ENCODE assay signal across 17 cellular contexts in the genomic region with DNA sequence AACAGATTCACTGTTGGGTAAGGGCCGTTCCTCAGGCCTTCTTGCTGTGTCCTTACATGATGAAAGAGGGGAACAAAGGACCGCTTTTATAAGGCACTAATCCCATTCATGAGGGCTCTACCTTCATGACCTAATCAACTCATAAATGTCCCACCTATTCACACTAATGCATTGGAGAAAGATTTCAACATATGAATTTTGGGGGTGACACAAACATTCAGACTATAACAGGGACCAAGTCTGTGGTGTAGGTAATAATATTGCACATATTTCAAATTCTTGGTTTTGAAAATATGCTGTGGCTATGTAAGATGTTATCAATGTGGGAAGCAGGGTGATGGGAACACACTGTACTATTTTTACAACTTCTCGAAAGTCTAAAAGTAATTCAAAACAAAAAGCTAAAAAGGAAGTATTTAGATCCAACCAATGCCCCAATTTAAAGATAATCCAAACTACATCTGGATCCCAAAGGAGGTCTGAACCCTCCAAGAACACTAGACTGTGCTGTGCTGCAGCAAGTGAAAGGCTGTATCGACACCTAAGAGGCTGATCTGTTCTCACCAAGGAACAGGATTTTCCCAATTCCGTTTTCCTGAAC.
A peak's percentile ranks its signal among the peaks of the same experiment; 100 is the strongest.
DNase-seq lines count a peak whose midpoint lies in the region; ATAC-seq, FAIRE-seq and TF ChIP-seq lines count a peak whose summit lies in the region.
"Had no signal": no experiment of that assay in that cellular context is flagged by ENCODE, and none has a peak within 500 bp of the region (broad histone marks: within the 10 kb centered on the region; RNA-seq: fewer than 3 reads in every experiment).

No MANE protein-coding gene starts in this region.

- H3K4me1 ChIP-seq in keratinocyte (ENCODE audit: control insufficient read depth, extremely low read depth, insufficient read depth, low read length) (peaks cover 21% of the 10 kb centered on the region), HepG2 (ENCODE audit: insufficient read depth, low read length) (no peaks in the 10 kb centered on the region; the same call in 1 of the 2 replicates)

- no TSS peak for BruUV-seq in HepG2 (replicated peaks; lab: Mats Ljungman, UMichigan)

- TF ChIP-seq EP300 in HepG2 (IDR thresholded peaks at IDR 0.05; ENCODE audit: low read depth in 2 of 2, low read length in 2 of 2), result no peak
- TF ChIP-seq EP300 in HepG2 (CRISPR knock-in tag; IDR thresholded peaks at IDR 0.05; ENCODE audit: borderline replicate concordance), result no peak

- peak overlapping the region; percentile 29 for H3K9ac ChIP-seq in keratinocyte (ENCODE audit: control insufficient read depth, extremely low read depth, insufficient read depth, low read length)
- H3K9ac ChIP-seq in HepG2 (ENCODE audit: insufficient read depth, low read depth, low read length), result no peak overlapping the region

- TF ChIP-seq POLR2A in HepG2 (IDR thresholded peaks at IDR 0.05; ENCODE audit: insufficient read depth in 1 of 2, low read depth in 2 of 2, low read length in 2 of 2), result no peak

- peak overlapping the region; percentile 42 for H2AFZ ChIP-seq in keratinocyte (ENCODE audit: control insufficient read depth, low read length)
- H2AFZ ChIP-seq in HepG2 (ENCODE audit: low read length), result no peak overlapping the region

- ATAC-seq in HG03139 (IDR thresholded peaks at IDR 0.05; ENCODE audit: unreplicated experiment), result no peak
- no peak for ATAC-seq in HepG2
- no peak for ATAC-seq in stimulated activated effector memory CD8-positive, alpha-beta T cell treated with anti-CD3 and anti-CD28 coated beads, Interleukin-12 subunit alpha, Interleukin-12 subunit beta, amount 100 ng/mL, for 72 hours
- ATAC-seq: Right ventricle myocardium inferior had no signal

- TF ChIP-seq RAD21 in HepG2 (CRISPR knock-in tag; IDR thresholded peaks at IDR 0.05), result no peak

- H3K4me3 Mint-ChIP-seq in stimulated activated effector memory CD8-positive, alpha-beta T cell treated with anti-CD3 and anti-CD28 coated beads, Interleukin-12 subunit alpha, Interleukin-12 subunit beta, amount 100 ng/mL, for 72 hours, result no peak overlapping the region
- H3K4me3 Mint-ChIP-seq: activated CD4-positive, alpha-beta T cell treated with anti-CD3 and anti-CD28 coated beads, Interleukin-2, amount 10 ng/mL, durations not matched to agents 24 days and 14 days; activated T-cell treated with anti-CD3 and anti-CD28 coated beads, Interleukin-2, amount 50 U/mL, for 24 hours; nephron progenitor cell had no signal

- no peaks in the 10 kb centered on the region for H3K9me1 ChIP-seq in keratinocyte (ENCODE audit: control insufficient read depth, extremely low read depth, insufficient read depth, low read length)

- H3K36me3 ChIP-seq in keratinocyte (ENCODE audit: control insufficient read depth in 2 of 2, extremely low read depth in 1 of 2, insufficient read depth in 2 of 2, low read length in 2 of 2) (no peaks in the 10 kb centered on the region), HepG2 (replicated peaks in 1 of 2; ENCODE audit: control insufficient read depth in 1 of 2, insufficient read depth in 2 of 2, low read length in 2 of 2) (no peaks in the 10 kb centered on the region)
- H3K36me3 ChIP-seq: right lobe of liver had no signal

- H3K9me3 ChIP-seq in keratinocyte (ENCODE audit: control insufficient read depth, low read depth, low read length) (no peaks in the 10 kb centered on the region), HepG2 (ENCODE audit: low read length) (no peaks in the 10 kb centered on the region)
- H3K9me3 ChIP-seq: right lobe of liver had no signal

- FAIRE-seq in keratinocyte (lab: Jason Lieb, UNC), result no peak
- FAIRE-seq in HepG2 (lab: Jason Lieb, UNC), result no peak

- no peaks in the 10 kb centered on the region for H3K36me3 Mint-ChIP-seq in stimulated activated effector memory CD8-positive, alpha-beta T cell treated with anti-CD3 and anti-CD28 coated beads, Interleukin-12 subunit alpha, Interleukin-12 subunit beta, amount 100 ng/mL, for 72 hours

- peak; percentile 69 for DNase-seq in AG10803 (ENCODE audit: low read depth)
- peak; percentile 66 for DNase-seq in LHCN-M2 (ENCODE audit: low read depth)
- DNase-seq in astrocyte of the spinal cord (ENCODE audit: low read depth, low spot score), result peak; percentile 71
- no peak for DNase-seq in keratinocyte (ENCODE audit: low read depth, low spot score)
- no peak for DNase-seq in activated effector memory CD4-positive, alpha-beta T cell treated with anti-CD3 and anti-CD28 coated beads, Interleukin-2, amount 50 U/mL, for 16 hours
- DNase-seq in HepG2 (ENCODE audit: low spot score), result no peak
- no peak for DNase-seq in stimulated activated effector memory CD8-positive, alpha-beta T cell treated with anti-CD3 and anti-CD28 coated beads, Interleukin-12 subunit alpha, Interleukin-12 subunit beta, amount 100 ng/mL, for 72 hours (ENCODE audit: low spot score in 2 of 2)
- DNase-seq: activated CD4-positive, alpha-beta T cell treated with anti-CD3 and anti-CD28 coated beads, Interleukin-2, amount 10 ng/mL, durations not matched to agents 24 days and 14 days; activated T-cell treated with anti-CD3 and anti-CD28 coated beads, Interleukin-2, amount 50 U/mL, for 24 hours; NCI-H2029; NCI-H748 treated with DMSO at 0.1 percent for 48 hours; nephron progenitor cell; right lobe of liver; stimulated activated naive CD4-positive, alpha-beta T cell had no signal

- H3K4me2 ChIP-seq in keratinocyte (ENCODE audit: control insufficient read depth, extremely low read depth, insufficient read depth, low read depth, low read length), result peak overlapping the region; percentile 79
- H3K4me2 ChIP-seq in HepG2 (ENCODE audit: low read depth, low read length), result no peak overlapping the region

- H4K20me1 ChIP-seq in keratinocyte (ENCODE audit: control insufficient read depth, extremely low read depth, insufficient read depth, low read length) (no peaks in the 10 kb centered on the region), HepG2 (ENCODE audit: insufficient read depth, low read length) (no peaks in the 10 kb centered on the region)

- intact Hi-C loops in HepG2 (cut with micrococcal nuclease; ENCODE audit: unreplicated experiment), result no loop called here

- in situ Hi-C loops in astrocyte of the spinal cord (cut with HindIII; ENCODE audit: low sequenced_read_pairs), result no loop called here
- in situ Hi-C loops in HepG2 (cut with HindIII; ENCODE audit: extremely low pct_ligation_motif_present, low pct_unique_long_range_greater_than_20kb), result no loop called here

- CTCF ChIA-PET in HepG2 (lab: Yijun Ruan, JAX; ENCODE audit: low intra/inter-chr PET ratio, low total read pairs), result no interaction called here

- 9% methylated on average over 5 of the region's 5 CpGs for WGBS in HepG2 (ENCODE audit: low lambda C conversion rate)

- POLR2A ChIA-PET in HepG2 (lab: Yijun Ruan, JAX), result no interaction called here

- H3K27me3 ChIP-seq in keratinocyte (ENCODE audit: control insufficient read depth, extremely low read depth, insufficient read depth, low read length), result no peaks in the 10 kb centered on the region
- peaks cover 0 to 2% of the 10 kb centered on the region in 2 experiments; a peak in 2 of 5 replicates for H3K27me3 ChIP-seq in HepG2 (ENCODE audit: control insufficient read depth in 1 of 2, insufficient read depth in 2 of 2, low read length in 2 of 2)
- H3K27me3 ChIP-seq: right lobe of liver had no signal

- no peaks in the 10 kb centered on the region for H3K79me2 ChIP-seq in keratinocyte (ENCODE audit: control insufficient read depth, insufficient read depth, low read length)
- no peaks in the 10 kb centered on the region for H3K79me2 ChIP-seq in HepG2 (ENCODE audit: insufficient read depth, low read length)

- peaks cover 3% of the 10 kb centered on the region for H3K9me3 Mint-ChIP-seq in stimulated activated effector memory CD8-positive, alpha-beta T cell treated with anti-CD3 and anti-CD28 coated beads, Interleukin-12 subunit alpha, Interleukin-12 subunit beta, amount 100 ng/mL, for 72 hours
- H3K9me3 Mint-ChIP-seq: activated CD4-positive, alpha-beta T cell treated with anti-CD3 and anti-CD28 coated beads, Interleukin-2, amount 10 ng/mL, durations not matched to agents 24 days and 14 days; activated T-cell treated with anti-CD3 and anti-CD28 coated beads, Interleukin-2, amount 50 U/mL, for 24 hours; nephron progenitor cell had no signal

- TF ChIP-seq CTCF in AG10803 (conservative IDR thresholded peaks at IDR 0.05; ENCODE audit: low read length) (no peak), astrocyte of the spinal cord (IDR thresholded peaks at IDR 0.05; ENCODE audit: low read depth, low read length) (no peak), keratinocyte (optimal IDR thresholded peaks at IDR 0.05 in 1 of 3, IDR thresholded peaks at IDR 0.05 in 1 of 3, conservative IDR thresholded peaks at IDR 0.05 in 1 of 3; ENCODE audit: extremely low read depth in 1 of 3, insufficient read depth in 2 of 3, low read length in 3 of 3) (peak in 1 of 3 experiments; percentile 21), HepG2 (CRISPR knock-in tag; IDR thresholded peaks at IDR 0.05) (no peak)

- H3K4me3 ChIP-seq in AG10803 (ENCODE audit: low read length) (no peak overlapping the region), astrocyte of the spinal cord (ENCODE audit: low read depth, low read length) (no peak overlapping the region), keratinocyte (ENCODE audit: control insufficient read depth in 2 of 3, extremely low read depth in 1 of 3, insufficient read depth in 2 of 3, low read depth in 1 of 3, low read length in 3 of 3) (peak overlapping the region in 2 of 3 experiments; percentile 12 to 35), HepG2 (replicated peaks in 1 of 3; ENCODE audit: insufficient read depth in 1 of 3, low read depth in 2 of 3, low read length in 3 of 3) (no peak overlapping the region)
- H3K4me3 ChIP-seq: coronary artery, right lobe of liver had no signal

- H3K27ac ChIP-seq in keratinocyte (ENCODE audit: control insufficient read depth, insufficient read depth, low read length) (peak overlapping the region; percentile 73), HepG2 (ENCODE audit: extremely low read length, insufficient read depth, low read length) (no peak overlapping the region)
- H3K27ac ChIP-seq: coronary artery had no signal

- H3K27ac Mint-ChIP-seq in stimulated activated effector memory CD8-positive, alpha-beta T cell treated with anti-CD3 and anti-CD28 coated beads, Interleukin-12 subunit alpha, Interleukin-12 subunit beta, amount 100 ng/mL, for 72 hours, result no peak overlapping the region
- H3K27ac Mint-ChIP-seq: activated CD4-positive, alpha-beta T cell treated with anti-CD3 and anti-CD28 coated beads, Interleukin-2, amount 10 ng/mL, durations not matched to agents 24 days and 14 days; activated T-cell treated with anti-CD3 and anti-CD28 coated beads, Interleukin-2, amount 50 U/mL, for 24 hours; nephron progenitor cell had no signal

- H3K4me1 Mint-ChIP-seq in stimulated activated effector memory CD8-positive, alpha-beta T cell treated with anti-CD3 and anti-CD28 coated beads, Interleukin-12 subunit alpha, Interleukin-12 subunit beta, amount 100 ng/mL, for 72 hours, result no peaks in the 10 kb centered on the region
- H3K4me1 Mint-ChIP-seq: activated CD4-positive, alpha-beta T cell treated with anti-CD3 and anti-CD28 coated beads, Interleukin-2, amount 10 ng/mL, durations not matched to agents 24 days and 14 days; nephron progenitor cell had no signal

- dilution Hi-C loops in keratinocyte (cut with MboI; ENCODE audit: extremely low pct_ligation_motif_present, low sequenced_read_pairs), result no loop called here

TF ChIP-seq in HepG2, 621 proteins besides CTCF, POLR2A, EP300 and RAD21:
- TF ChIP-seq SCMH1 (CRISPR knock-in tag; IDR thresholded peaks at IDR 0.05; ENCODE audit: borderline replicate concordance), result no peak
TF ChIP-seq in HepG2: peak in this region for 0.

Comparison
In these comparisons a context has a peak if more than half of its experiments do, and no peak if none do; other contexts are left out.
1. DNase-seq: peak in AG10803 (single experiment), LHCN-M2 (single experiment) and astrocyte of the spinal cord (single experiment); none in keratinocyte (single experiment), activated effector memory CD4-positive, alpha-beta T cell treated with anti-CD3 and anti-CD28 coated beads, Interleukin-2, amount 50 U/mL, for 16 hours (single experiment), HepG2 (single experiment) and stimulated activated effector memory CD8-positive, alpha-beta T cell treated with anti-CD3 and anti-CD28 coated beads, Interleukin-12 subunit alpha, Interleukin-12 subunit beta, amount 100 ng/mL, for 72 hours (0 of 2).
2. H3K4me3 ChIP-seq: peak in keratinocyte (2 of 3); none in AG10803 (single experiment), astrocyte of the spinal cord (single experiment) and HepG2 (0 of 3).